ENCODE assay signal across 2 cellular contexts in genomic region chr11:63766501-63767270, GRCh38.
TF ChIP-seq lines count a peak whose summit lies in the region.

No MANE protein-coding gene starts in this region.

TF ChIP-seq in A549, 52 proteins besides CTCF, POLR2A, EP300 and RAD21 (continued from another document):
- TF ChIP-seq CBX8 (IDR thresholded peaks at IDR 0.05) (no peak), ESRRA (IDR thresholded peaks at IDR 0.05; ENCODE audit: borderline replicate concordance, low read length) (no peak), MYC (IDR thresholded peaks at IDR 0.05; ENCODE audit: borderline replicate concordance, low read length) (no peak), KDM5A (IDR thresholded peaks at IDR 0.05) (no peak), MAFK (IDR thresholded peaks at IDR 0.05; ENCODE audit: partially characterized antibody) (no peak), ZNF302 (CRISPR knock-in tag; IDR thresholded peaks at IDR 0.05) (no peak), TP53 (CRISPR knock-in tag; IDR thresholded peaks at IDR 0.05) (no peak), TFCP2L1 (CRISPR knock-in tag; IDR thresholded peaks at IDR 0.05) (no peak), MAZ (IDR thresholded peaks at IDR 0.05; ENCODE audit: borderline replicate concordance, low read depth, low read length) (no peak), HES2 (IDR thresholded peaks at IDR 0.05) (no peak), ELK1 (IDR thresholded peaks at IDR 0.05; ENCODE audit: low read depth, low read length) (no peak), CHD2 (IDR thresholded peaks at IDR 0.05; ENCODE audit: low read length, partially characterized antibody) (no peak), NFE2L2 (conservative IDR thresholded peaks at IDR 0.05; ENCODE audit: low read length) (no peak)

TF ChIP-seq in IMR-90, 13 proteins besides CTCF, POLR2A, EP300 and RAD21 (continued from another document):
- TF ChIP-seq BHLHE40 (IDR thresholded peaks at IDR 0.05; ENCODE audit: low read depth, low read length) (no peak), FOS (IDR thresholded peaks at IDR 0.05; ENCODE audit: low read depth, low read length) (no peak), ELK1 (IDR thresholded peaks at IDR 0.05; ENCODE audit: borderline replicate concordance, low read depth, low read length) (no peak), USF2 (IDR thresholded peaks at IDR 0.05; ENCODE audit: low read depth, low read length) (no peak), RCOR1 (IDR thresholded peaks at IDR 0.05; ENCODE audit: insufficient replicate concordance, low read length) (no peak), MAZ (IDR thresholded peaks at IDR 0.05; ENCODE audit: borderline replicate concordance, low read depth, low read length) (no peak), RFX5 (IDR thresholded peaks at IDR 0.05; ENCODE audit: low read depth, low read length) (no peak), NFE2L2 (IDR thresholded peaks at IDR 0.05; ENCODE audit: low read depth, low read length) (no peak)
